In genomic region chr17:72126575-72127486, GRCh38 we compare ENCODE assay signal across 8 cellular contexts. TPM values are rescaled to one million over a fixed set of nuclear protein-coding genes. Genes with fewer than 3 reads are reported as not detected.
DNase-seq lines count a peak whose midpoint lies in the region; ATAC-seq lines count a peak whose summit lies in the region.
"Had no signal": no experiment of that assay in that cellular context is flagged by ENCODE, and none has a peak within 500 bp of the region (broad histone marks: within the 10 kb centered on the region; RNA-seq: fewer than 3 reads in every experiment).

No MANE protein-coding gene starts in this region.

- H3K36me3 ChIP-seq in adipocyte (ENCODE audit: control insufficient read depth, insufficient read depth, low read length, severe bottlenecking) (peaks cover 8% of the 10 kb centered on the region), iPS-20b (ENCODE audit: insufficient read depth, low read depth, low read length) (peaks cover 9% of the 10 kb centered on the region)

- no peak for ATAC-seq in GM21367 (IDR thresholded peaks at IDR 0.05; ENCODE audit: unreplicated experiment)

- DNase-seq in HPDE6-E6E7 (ENCODE audit: extremely low spot score) = peak; percentile 44
- DNase-seq in adipocyte (ENCODE audit: low read depth) = peak; percentile 45
- DNase-seq in SHP77 treated with DMSO at 0.1 percent for 48 hours (lab: John Stamatoyannopoulos, UW) = no peak
- DNase-seq in HCEC 1CT = no peak
- DNase-seq: activated gamma-delta T cell had no signal

- H3K9me3 ChIP-seq in adipocyte (ENCODE audit: control insufficient read depth, low read length) (no peaks in the 10 kb centered on the region), iPS-20b (ENCODE audit: insufficient read depth, low read depth, low read length) (no peaks in the 10 kb centered on the region)

- H3K27me3 ChIP-seq in adipocyte (replicated peaks; ENCODE audit: control insufficient read depth, insufficient read depth, low read length) (no peaks in the 10 kb centered on the region), iPS-20b (ENCODE audit: insufficient read depth, low read length) (peaks cover 26% of the 10 kb centered on the region)

- peak overlapping the region; percentile 29 for H3K9ac ChIP-seq in adipocyte (ENCODE audit: low read length)
- peak overlapping the region; percentile 20; the same call in 1 of the 2 replicates for H3K9ac ChIP-seq in iPS-20b (ENCODE audit: low read depth, low read length)

- H3K4me3 ChIP-seq in adipocyte (ENCODE audit: low read length) = no peak overlapping the region
- H3K4me3 ChIP-seq in iPS-20b (ENCODE audit: low read length) = no peak overlapping the region

- peaks cover 29% of the 10 kb centered on the region for H3K4me1 ChIP-seq in adipocyte (ENCODE audit: control insufficient read depth, insufficient read depth, low read length)
- H3K4me1 ChIP-seq in iPS-20b (ENCODE audit: insufficient read depth, low read length) = peaks cover 14% of the 10 kb centered on the region

- H3K27ac ChIP-seq in iPS-20b (ENCODE audit: low read length) = no peak overlapping the region
- H3K27ac ChIP-seq in temporal lobe (ENCODE audit: low read depth, low read length) = peak overlapping the region; percentile 17

RNA-seq across cellular contexts. Expression of gene SOX9, which starts 6.0 kb away (rescaled TPM):
- total RNA-seq in temporal lobe = 20.7 TPM

Comparison
In these comparisons a context has a peak if more than half of its experiments do, and no peak if none do; other contexts are left out.
1. DNase-seq: peak in HPDE6-E6E7 (single experiment) and adipocyte (single experiment); none in SHP77 treated with DMSO at 0.1 percent for 48 hours (single experiment) and HCEC 1CT (single experiment).